In genomic region chr3:49093853-49094767, GRCh38 we compare ENCODE assay signal across 8 cellular contexts. TPM values are rescaled to one million over a fixed set of nuclear protein-coding genes. Genes with fewer than 3 reads are reported as not detected.
DNase-seq lines count a peak whose midpoint lies in the region; ATAC-seq and TF ChIP-seq lines count a peak whose summit lies in the region.

A gene with protein sequence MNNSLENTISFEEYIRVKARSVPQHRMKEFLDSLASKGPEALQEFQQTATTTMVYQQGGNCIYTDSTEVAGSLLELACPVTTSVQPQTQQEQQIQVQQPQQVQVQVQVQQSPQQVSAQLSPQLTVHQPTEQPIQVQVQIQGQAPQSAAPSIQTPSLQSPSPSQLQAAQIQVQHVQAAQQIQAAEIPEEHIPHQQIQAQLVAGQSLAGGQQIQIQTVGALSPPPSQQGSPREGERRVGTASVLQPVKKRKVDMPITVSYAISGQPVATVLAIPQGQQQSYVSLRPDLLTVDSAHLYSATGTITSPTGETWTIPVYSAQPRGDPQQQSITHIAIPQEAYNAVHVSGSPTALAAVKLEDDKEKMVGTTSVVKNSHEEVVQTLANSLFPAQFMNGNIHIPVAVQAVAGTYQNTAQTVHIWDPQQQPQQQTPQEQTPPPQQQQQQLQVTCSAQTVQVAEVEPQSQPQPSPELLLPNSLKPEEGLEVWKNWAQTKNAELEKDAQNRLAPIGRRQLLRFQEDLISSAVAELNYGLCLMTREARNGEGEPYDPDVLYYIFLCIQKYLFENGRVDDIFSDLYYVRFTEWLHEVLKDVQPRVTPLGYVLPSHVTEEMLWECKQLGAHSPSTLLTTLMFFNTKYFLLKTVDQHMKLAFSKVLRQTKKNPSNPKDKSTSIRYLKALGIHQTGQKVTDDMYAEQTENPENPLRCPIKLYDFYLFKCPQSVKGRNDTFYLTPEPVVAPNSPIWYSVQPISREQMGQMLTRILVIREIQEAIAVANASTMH (minus strand): TSS chr3:49094071. CDS start chr3:49077017, 17,054 bp downstream.

- POLR2A ChIA-PET in PC-3 (lab: Charles Lee; ENCODE audit: unreplicated experiment) = interaction anchor here (0.5 to 1.4 kb wide), 11 partner anchors 10 to 1431 kb away, joined by 3 to 18 read pairs (median 3); partner anchors contain the start of genes LAMB2, USP19 and WDR6

- peak; percentile 62 for TF ChIP-seq CTCF in PC-3 (conservative IDR thresholded peaks at IDR 0.05; ENCODE audit: low read depth, low read length)

- H3K9ac ChIP-seq in PC-3 (ENCODE audit: low read length) = peak within 1 kb of the TSS; percentile 87
- H3K9ac ChIP-seq in mucosa of rectum (ENCODE audit: low read depth in 1 of 2, low read length in 2 of 2) = peak within 1 kb of the TSS; percentile 79 to 92

- H3K4me1 ChIP-seq in PC-3 (ENCODE audit: insufficient read depth, low read length) (peaks cover 13% of the 10 kb centered on the region), mucosa of rectum (ENCODE audit: control insufficient read depth in 2 of 2, insufficient read depth in 2 of 2, low read length in 2 of 2) (peaks cover 12 to 21% of the 10 kb centered on the region in 2 donors)

- H3K4me3 ChIP-seq in Jurkat, Clone E6-1 (ENCODE audit: low read length) = peak within 1 kb of the TSS; percentile 100
- H3K4me3 ChIP-seq in PC-3 (ENCODE audit: low read length) (peak within 1 kb of the TSS; percentile 90), mucosa of rectum (ENCODE audit: low read length in 2 of 2) (peak within 1 kb of the TSS; percentile 76 to 96)

- H3F3A ChIP-seq in PC-3 (ENCODE audit: low read length, unreplicated experiment) = no peaks in the 10 kb centered on the region

- intact Hi-C loops in PC-3 (cut with micrococcal nuclease) = loop anchor here (1.0 to 5.0 kb wide), 5 partner anchors 10 to 318 kb away; partner anchors contain the start of genes KLHDC8B, LAMB2, NDUFAF3 and QARS1

- peaks cover 27% of the 10 kb centered on the region for H3K36me3 ChIP-seq in PC-3 (ENCODE audit: low read depth, low read length)
- peaks cover 15 to 26% of the 10 kb centered on the region in 2 donors for H3K36me3 ChIP-seq in mucosa of rectum (ENCODE audit: control insufficient read depth in 2 of 2, insufficient read depth in 2 of 2, low read length in 2 of 2)

- H3K27ac ChIP-seq in PC-3 (ENCODE audit: low read length) = peak within 1 kb of the TSS; percentile 80
- peak within 1 kb of the TSS; percentile 93 for H3K27ac ChIP-seq in epithelial cell of prostate
- peak within 1 kb of the TSS; percentile 96 to 98 for H3K27ac ChIP-seq in mucosa of rectum (ENCODE audit: low read depth in 2 of 2, low read length in 2 of 2)

- peak within 1 kb of the TSS; percentile 77 for H2AFZ ChIP-seq in PC-3 (ENCODE audit: low read length)

- TSS peak; percentile 10 for BruUV-seq in PC-3 (replicated peaks; lab: Mats Ljungman, UMichigan)

- peak; percentile 78 for ATAC-seq in GM21619 (IDR thresholded peaks at IDR 0.05; ENCODE audit: unreplicated experiment)
- ATAC-seq in PC-3 = peak; percentile 84

- H3K9me3 ChIP-seq in PC-3 (ENCODE audit: low read length) (no peaks in the 10 kb centered on the region), mucosa of rectum (ENCODE audit: control insufficient read depth in 2 of 2, low read length in 2 of 2) (no peaks in the 10 kb centered on the region)

- DNase-seq in DMS53 treated with DMSO at 0.1 percent for 48 hours (lab: John Stamatoyannopoulos, UW; ENCODE audit: unreplicated experiment) = peak; percentile 67
- DNase-seq in Jurkat, Clone E6-1 (ENCODE audit: low read depth, low spot score) = peak; percentile 96
- DNase-seq in PC-3 = peak; percentile 99
- peak; percentile 91 for DNase-seq in activated T-cell treated with anti-CD3 and anti-CD28 coated beads for 48 hours (ENCODE audit: low read depth)
- peak; percentile 90 for DNase-seq in epithelial cell of prostate (ENCODE audit: low read depth, low spot score)
- DNase-seq in stimulated activated CD8-positive, alpha-beta memory T cell treated with anti-CD3 and anti-CD28 coated beads, Interleukin-4, amount 100 ng/mL, for 48 hours = peak; percentile 96

- CTCF ChIA-PET in PC-3 (lab: Charles Lee) = interaction anchor here (0.6 to 1.4 kb wide), 12 partner anchors 12 to 1013 kb away, joined by 3 to 15 read pairs (median 4); partner anchors contain the start of genes KLHDC8B, LAMB2 and NDUFAF3

- H3K79me2 ChIP-seq in PC-3 (ENCODE audit: low read length) = peaks cover 43% of the 10 kb centered on the region

- H4K20me1 ChIP-seq in PC-3 (ENCODE audit: low read length) = peaks cover 28% of the 10 kb centered on the region

- H3K27me3 ChIP-seq in PC-3 (ENCODE audit: low read length) = no peaks in the 10 kb centered on the region
- H3K27me3 ChIP-seq in mucosa of rectum (ENCODE audit: control insufficient read depth in 2 of 2, insufficient read depth in 2 of 2, low read length in 2 of 2) = no peaks in the 10 kb centered on the region

- H3K9me2 ChIP-seq in PC-3 (replicated peaks; ENCODE audit: low read length) = no peaks in the 10 kb centered on the region

- H3K4me2 ChIP-seq in PC-3 (ENCODE audit: low read length) = peak within 1 kb of the TSS; percentile 90

RNA-seq across cellular contexts. Expression of the gene that starts here (rescaled TPM):
- 96.1 TPM for polyA plus RNA-seq in Jurkat, Clone E6-1 (2012; ENCODE audit: insufficient read depth, insufficient read length)
- total RNA-seq in PC-3 (2014; rRNA removed) = 90.2 and 124 TPM in 2 replicates

Comparison
In these comparisons a context has a peak if more than half of its experiments do, and no peak if none do; other contexts are left out.
1. Peak in every context shown above with its lines: DNase-seq, ATAC-seq, H3K4me3 ChIP-seq and H3K27ac ChIP-seq.